Comparison of ENCODE assay signal across 33 cellular contexts in genomic region chr7:111525100-111525499, GRCh38.
"Had no signal": no experiment of that assay in that cellular context is flagged by ENCODE, and none has a peak within 500 bp of the region (broad histone marks: within the 10 kb centered on the region; RNA-seq: fewer than 3 reads in every experiment).

No MANE protein-coding gene starts in this region.

- H3K36me3 ChIP-seq: brain microvascular endothelial cell, gastrocnemius medialis had no signal

- H3K4me3 ChIP-seq: coronary artery, dorsolateral prefrontal cortex, gastrocnemius medialis, heart left ventricle had no signal

- H3K27ac Mint-ChIP-seq: activated B cell treated with CpG ODN at 0.5 μM for 24 hours; activated CD8-positive, alpha-beta T cell treated with anti-CD3 and anti-CD28 coated beads for 36 hours; activated naive CD8-positive, alpha-beta T cell; activated T-helper 17 cell treated with anti-CD3 and anti-CD28 coated beads, Interleukin-2, amount 50 U/mL, for 72 hours; dendritic cell treated with granulocyte-macrophage colony-stimulating factor and Interleukin-4, amounts not matched to agents 40 ng/mL and 50 ng/mL, for 4 days; endodermal cell had no signal

- H3K9me3 Mint-ChIP-seq: central memory CD8-positive, alpha-beta T cell; endodermal cell had no signal

- H3K4me1 Mint-ChIP-seq: activated T-helper 17 cell treated with anti-CD3 and anti-CD28 coated beads, Interleukin-2, amount 50 U/mL, for 72 hours; endodermal cell had no signal

- H3K27me3 ChIP-seq: brain microvascular endothelial cell, dorsolateral prefrontal cortex, gastrocnemius medialis, heart left ventricle had no signal

- H3K27me3 Mint-ChIP-seq: activated B cell treated with CpG ODN at 0.5 μM for 24 hours; activated CD8-positive, alpha-beta T cell treated with anti-CD3 and anti-CD28 coated beads for 36 hours; activated naive CD8-positive, alpha-beta T cell; activated T-helper 17 cell treated with anti-CD3 and anti-CD28 coated beads, Interleukin-2, amount 50 U/mL, for 72 hours; central memory CD8-positive, alpha-beta T cell; dendritic cell treated with granulocyte-macrophage colony-stimulating factor and Interleukin-4, amounts not matched to agents 40 ng/mL and 50 ng/mL, for 4 days had no signal

- ATAC-seq: activated CD4-positive, CD25-positive, alpha-beta regulatory T cell treated with anti-CD3 and anti-CD28 coated beads, Interleukin-2, amount 50 U/mL, for 24 hours; activated CD8-positive, alpha-beta T cell treated with anti-CD3 and anti-CD28 coated beads for 36 hours; activated T-cell treated with anti-CD3 and anti-CD28 coated beads, Interleukin-2, amount 50 U/mL, for 4 hours; activated T-helper 17 cell treated with anti-CD3 and anti-CD28 coated beads, Interleukin-2, amount 50 U/mL, for 72 hours; esophagus mucosa; gastrocnemius medialis; heart left ventricle had no signal

- H3K27ac ChIP-seq: brain microvascular endothelial cell, coronary artery, dorsolateral prefrontal cortex, gastrocnemius medialis, heart left ventricle, VCaP had no signal

- DNase-seq: activated B cell treated with CpG ODN at 0.5 μM for 24 hours; activated CD4-positive, alpha-beta T cell treated with anti-CD3 and anti-CD28 coated beads for 48 hours; activated CD4-positive, alpha-beta T cell treated with anti-CD3 and anti-CD28 coated beads, Interleukin-2, amount 50 U/mL, for 1 hour; activated CD4-positive, alpha-beta T cell treated with anti-CD3 and anti-CD28 coated beads, Interleukin-2, amount 50 U/mL, for 48 hours; activated CD8-positive, alpha-beta memory T cell treated with anti-CD3 and anti-CD28 coated beads for 24 hours; activated CD8-positive, alpha-beta T cell treated with anti-CD3 and anti-CD28 coated beads for 36 hours; activated effector memory CD4-positive, alpha-beta T cell treated with Interleukin-2 at 50 U/mL for 16 hours; activated gamma-delta T cell treated with Interleukin-2 at 50 U/mL for 16 hours; activated naive CD4-positive, alpha-beta T cell treated with anti-CD3 and anti-CD28 coated beads, Interleukin-2, amount 50 U/mL, for 16 hours; activated naive CD4-positive, alpha-beta T cell treated with Interleukin-2 at 50 U/mL for 16 hours; activated T-cell treated with anti-CD3 and anti-CD28 coated beads, Interleukin-2, amount 50 U/mL, for 4 hours; amniotic stem cell; anterior cingulate cortex; brain microvascular endothelial cell; dorsolateral prefrontal cortex; effector memory CD4-positive, alpha-beta T cell; endodermal cell; foreskin fibroblast; gastrocnemius medialis; glutamatergic neuron; heart left ventricle; T-helper 2 cell had no signal

- FAIRE-seq: astrocyte, bronchial epithelial cell, TTC549 had no signal

- H3K4me3 Mint-ChIP-seq: activated B cell treated with CpG ODN at 0.5 μM for 24 hours; activated CD8-positive, alpha-beta T cell treated with anti-CD3 and anti-CD28 coated beads for 36 hours; activated naive CD8-positive, alpha-beta T cell; activated T-cell treated with anti-CD3 and anti-CD28 coated beads, Interleukin-2, amount 50 U/mL, for 4 hours; activated T-helper 17 cell treated with anti-CD3 and anti-CD28 coated beads, Interleukin-2, amount 50 U/mL, for 72 hours; central memory CD8-positive, alpha-beta T cell; dendritic cell treated with granulocyte-macrophage colony-stimulating factor and Interleukin-4, amounts not matched to agents 40 ng/mL and 50 ng/mL, for 4 days; endodermal cell had no signal
